Comparison of ENCODE assay signal across 1 cellular context in genomic region chr1:202553560-202554038, GRCh38.
TF ChIP-seq lines count a peak whose summit lies in the region.

No MANE protein-coding gene starts in this region.

TF ChIP-seq in HEK293, 187 proteins besides CTCF, POLR2A, EP300 and RAD21 (continued from another document):
- TF ChIP-seq ATF2 (tag by site-specific recombination; IDR thresholded peaks at IDR 0.05; ENCODE audit: low read depth) (peak; percentile 67), ZBTB21 (tag by site-specific recombination; IDR thresholded peaks at IDR 0.05) (peak; percentile 69), ZNF23 (tag by site-specific recombination; IDR thresholded peaks at IDR 0.05; ENCODE audit: borderline replicate concordance) (no peak), ZNF24 (tag by site-specific recombination; IDR thresholded peaks at IDR 0.05) (peak; percentile 61; the same call in 1 of the 2 replicates), ZBTB17 (tag by site-specific recombination; IDR thresholded peaks at IDR 0.05) (peak; percentile 82), ZSCAN18 (tag by site-specific recombination; IDR thresholded peaks at IDR 0.05) (no peak), SCRT2 (tag by site-specific recombination; IDR thresholded peaks at IDR 0.05) (no peak), SP7 (tag by site-specific recombination; IDR thresholded peaks at IDR 0.05) (0 out of 2 replicates have a peak, but pooled peaks have one; percentile 15), EGR2 (tag by site-specific recombination; IDR thresholded peaks at IDR 0.05; ENCODE audit: low read depth) (peak; percentile 76), KLF8 (tag by site-specific recombination; IDR thresholded peaks at IDR 0.05) (peak; percentile 65), OSR2 (tag by site-specific recombination; IDR thresholded peaks at IDR 0.05) (peak; percentile 90), PRDM10 (tag by site-specific recombination; IDR thresholded peaks at IDR 0.05) (peak; percentile 46), ZBTB48 (tag by site-specific recombination; IDR thresholded peaks at IDR 0.05) (peak; percentile 66), ZNF18 (tag by site-specific recombination; IDR thresholded peaks at IDR 0.05) (0 out of 2 replicates have a peak, but pooled peaks have one; percentile 42), ZSCAN23 (tag by site-specific recombination; IDR thresholded peaks at IDR 0.05) (0 out of 2 replicates have a peak, but pooled peaks have one; percentile 48), ZNF561 (tag by site-specific recombination; IDR thresholded peaks at IDR 0.05; ENCODE audit: borderline replicate concordance) (0 out of 2 replicates have a peak, but pooled peaks have one; percentile 36)
